In genomic region chr11:19433791-19434190, GRCh38 we compare ENCODE assay signal across 19 cellular contexts.
"Had no signal": no experiment of that assay in that cellular context is flagged by ENCODE, and none has a peak within 500 bp of the region (broad histone marks: within the 10 kb centered on the region; RNA-seq: fewer than 3 reads in every experiment).

No MANE protein-coding gene starts in this region.

- H3K27me3 ChIP-seq: foreskin keratinocyte, tibial nerve, vagina had no signal

- H3K4me3 ChIP-seq: tibial nerve, vagina had no signal

- H3K36me3 ChIP-seq: neutrophil, tibial nerve, vagina had no signal

- ATAC-seq: foreskin keratinocyte; naive thymus-derived CD8-positive, alpha-beta T cell; stimulated activated effector memory CD8-positive, alpha-beta T cell treated with anti-CD3 and anti-CD28 coated beads, Interleukin-12 subunit alpha, Interleukin-12 subunit beta, amount 100 ng/mL, for 72 hours had no signal

- H3K79me2 ChIP-seq: parathyroid adenoma had no signal

- H3K27ac ChIP-seq: foreskin keratinocyte, neutrophil, parathyroid adenoma, vagina had no signal

- H3K9me3 ChIP-seq: neutrophil, tibial nerve, vagina had no signal

- H3K4me1 ChIP-seq: parathyroid adenoma, vagina had no signal

- DNase-seq: activated CD4-positive, alpha-beta T cell treated with anti-CD3 and anti-CD28 coated beads, Interleukin-2, amount 10 ng/mL, durations not matched to agents 24 days and 14 days; activated CD4-positive, CD25-positive, alpha-beta regulatory T cell; activated CD8-positive, alpha-beta memory T cell treated with anti-CD3 and anti-CD28 coated beads for 24 hours; activated naive CD4-positive, alpha-beta T cell; activated naive CD8-positive, alpha-beta T cell treated with anti-CD3 and anti-CD28 coated beads, Interleukin-2, amount 10 ng/mL, durations not matched to agents 7 days and 5 days; anterior cingulate cortex; cerebellar nuclear complex; effector memory CD4-positive, alpha-beta T cell; foreskin keratinocyte; glutamatergic neuron; left ventricle myocardium superior; mesenchymal stem cell; naive thymus-derived CD8-positive, alpha-beta T cell; stimulated activated CD4-positive, alpha-beta T cell treated with anti-CD3 and anti-CD28 coated beads, Interleukin-12 subunit alpha, Interleukin-12 subunit beta, amount 100 ng/mL, for 4 hours had no signal

- H2AFZ ChIP-seq: parathyroid adenoma had no signal
